In the genomic region with DNA sequence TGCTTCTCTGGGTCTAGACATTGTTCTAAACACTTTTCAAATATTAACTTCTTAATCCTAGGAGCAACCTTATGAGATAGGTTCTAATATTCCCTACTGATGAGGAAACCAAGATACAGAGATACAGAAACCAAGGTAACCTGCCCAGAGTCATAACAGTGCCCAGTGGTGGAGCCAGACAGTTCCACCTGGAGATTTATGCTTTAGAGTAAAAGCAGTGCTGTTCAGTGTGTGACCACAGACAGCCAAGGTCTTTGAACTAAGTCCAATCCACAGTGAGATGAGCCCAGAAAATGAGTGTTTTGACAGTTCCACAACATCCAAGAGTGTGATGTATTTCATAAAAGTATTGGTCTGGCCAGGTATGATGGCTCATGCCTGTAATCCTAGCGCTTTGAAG, we compare ENCODE assay signal across 22 cellular contexts.
DNase-seq lines count a peak whose midpoint lies in the region; FAIRE-seq and TF ChIP-seq lines count a peak whose summit lies in the region.
"Had no signal": no experiment of that assay in that cellular context is flagged by ENCODE, and none has a peak within 500 bp of the region (broad histone marks: within the 10 kb centered on the region; RNA-seq: fewer than 3 reads in every experiment).

No MANE protein-coding gene starts in this region.

- peak overlapping the region; percentile 35 for H3K27ac ChIP-seq in hepatocyte
- H3K27ac ChIP-seq: A549; BLaER1 treated with 17β-estradiol and CSF1 and Interleukin-3, amounts not matched to agents 10 nM and 100 nM had no signal

- H3K27ac Mint-ChIP-seq in Caco-2 (ENCODE audit: unreplicated experiment): peak overlapping the region; percentile 74
- no peak overlapping the region for H3K27ac Mint-ChIP-seq in activated T-helper 2 cell treated with anti-CD3 and anti-CD28 coated beads, Interferon-gamma antibody, Interleukin-2, Interleukin-4, amounts not matched to agents 10 μg/mL and 5 μg/mL and 100 μg/mL, durations not matched to agents 14 hours and 24 hours and 36 hours
- no peak overlapping the region for H3K27ac Mint-ChIP-seq in activated CD4-positive, alpha-beta T cell treated with anti-CD3 and anti-CD28 coated beads, Interleukin-2, amount 10 ng/mL, durations not matched to agents 24 days and 14 days
- H3K27ac Mint-ChIP-seq: CD4-positive, alpha-beta T cell; CD8-positive, alpha-beta memory T cell; GM23338; H9 had no signal

- DNase-seq in Caco-2 (no peak), GM12892 (ENCODE audit: insufficient read length) (no peak), hepatocyte (ENCODE audit: low spot score) (no peak)
- no peak for DNase-seq in activated T-helper 2 cell treated with anti-CD3 and anti-CD28 coated beads, Interferon-gamma antibody, Interleukin-2, Interleukin-4, amounts not matched to agents 10 μg/mL and 5 μg/mL and 100 μg/mL, durations not matched to agents 14 hours and 24 hours and 36 hours (ENCODE audit: low spot score)
- DNase-seq in activated CD4-positive, alpha-beta T cell treated with anti-CD3 and anti-CD28 coated beads, Interleukin-2, amount 10 ng/mL, durations not matched to agents 24 days and 14 days: no peak
- no peak for DNase-seq in stimulated activated CD4-positive, alpha-beta T cell treated with anti-CD3 and anti-CD28 coated beads, Interleukin-15, amount 100 ng/mL, for 24 hours
- DNase-seq: 8988T; ACHN; AML-193; BE2C; Calu3; CD4-positive, alpha-beta T cell; CD8-positive, alpha-beta memory T cell; DMS53; DMS79 treated with DMSO at 0.1 percent for 48 hours; GF-D8; H9 had no signal

- peaks cover 25% of the 10 kb centered on the region for H3K79me2 ChIP-seq in hepatocyte

- intact Hi-C loops in Caco-2 (cut with micrococcal nuclease; ENCODE audit: unreplicated experiment): no loop called here
- intact Hi-C loops in activated T-helper 2 cell treated with anti-CD3 and anti-CD28 coated beads, Interferon-gamma antibody, Interleukin-2, Interleukin-4, amounts not matched to agents 10 μg/mL and 5 μg/mL and 100 μg/mL, durations not matched to agents 14 hours and 24 hours and 36 hours (cut with micrococcal nuclease): no loop called here
- intact Hi-C loops in activated CD4-positive, alpha-beta T cell treated with anti-CD3 and anti-CD28 coated beads, Interleukin-2, amount 10 ng/mL, durations not matched to agents 24 days and 14 days (cut with micrococcal nuclease): loop anchor here (10.0 kb wide), 1 partner anchor 60 kb away; no protein-coding TSS in a partner anchor

- H3K4me3 ChIP-seq in Caco-2 (ENCODE audit: low read depth, low read length) (no peak overlapping the region), hepatocyte (no peak overlapping the region)
- H3K4me3 ChIP-seq: A549; BLaER1 treated with 17β-estradiol and CSF1 and Interleukin-3, amounts not matched to agents 10 nM and 100 nM; GM23338 had no signal

- H3K9me2 ChIP-seq in hepatocyte (replicated peaks; ENCODE audit: insufficient read depth): no peaks in the 10 kb centered on the region

- H3K36me3 ChIP-seq in Caco-2 (ENCODE audit: control insufficient read depth, insufficient read depth, low read length) (no peaks in the 10 kb centered on the region), hepatocyte (replicated peaks; ENCODE audit: insufficient read depth, low read depth) (no peaks in the 10 kb centered on the region)
- H3K36me3 ChIP-seq: BE2C; BLaER1 treated with 17β-estradiol and CSF1 and Interleukin-3, amounts not matched to agents 10 nM and 100 nM had no signal

- BruUV-seq in Caco-2 (replicated peaks; lab: Mats Ljungman, UMichigan): no TSS peak

- peaks cover 24% of the 10 kb centered on the region for H3K36me3 Mint-ChIP-seq in Caco-2 (ENCODE audit: insufficient read depth, unreplicated experiment)
- H3K36me3 Mint-ChIP-seq in activated T-helper 2 cell treated with anti-CD3 and anti-CD28 coated beads, Interferon-gamma antibody, Interleukin-2, Interleukin-4, amounts not matched to agents 10 μg/mL and 5 μg/mL and 100 μg/mL, durations not matched to agents 14 hours and 24 hours and 36 hours (ENCODE audit: low read depth): no peaks in the 10 kb centered on the region
- no peaks in the 10 kb centered on the region for H3K36me3 Mint-ChIP-seq in activated CD4-positive, alpha-beta T cell treated with anti-CD3 and anti-CD28 coated beads, Interleukin-2, amount 10 ng/mL, durations not matched to agents 24 days and 14 days (ENCODE audit: low read depth)
- H3K36me3 Mint-ChIP-seq: CD14-positive monocyte; CD8-positive, alpha-beta memory T cell had no signal

- no peaks in the 10 kb centered on the region for H3K27me3 Mint-ChIP-seq in Caco-2 (ENCODE audit: insufficient read depth, unreplicated experiment)
- peaks cover 31% of the 10 kb centered on the region for H3K27me3 Mint-ChIP-seq in activated T-helper 2 cell treated with anti-CD3 and anti-CD28 coated beads, Interferon-gamma antibody, Interleukin-2, Interleukin-4, amounts not matched to agents 10 μg/mL and 5 μg/mL and 100 μg/mL, durations not matched to agents 14 hours and 24 hours and 36 hours (ENCODE audit: low read depth)
- H3K27me3 Mint-ChIP-seq in activated CD4-positive, alpha-beta T cell treated with anti-CD3 and anti-CD28 coated beads, Interleukin-2, amount 10 ng/mL, durations not matched to agents 24 days and 14 days: peaks cover 27% of the 10 kb centered on the region
- H3K27me3 Mint-ChIP-seq: CD4-positive, alpha-beta T cell; CD8-positive, alpha-beta memory T cell had no signal

- TF ChIP-seq CTCF in Caco-2 (IDR thresholded peaks at IDR 0.05; ENCODE audit: insufficient read depth in 1 of 2, low read depth in 1 of 2, low read length in 1 of 2, severe bottlenecking in 1 of 2, unreplicated experiment in 1 of 2): no peak
- TF ChIP-seq CTCF in hepatocyte (IDR thresholded peaks at IDR 0.05; ENCODE audit: poor library complexity): no peak

- peaks cover 55% of the 10 kb centered on the region for H3K4me1 Mint-ChIP-seq in Caco-2 (ENCODE audit: low read depth, unreplicated experiment)
- H3K4me1 Mint-ChIP-seq in activated T-helper 2 cell treated with anti-CD3 and anti-CD28 coated beads, Interferon-gamma antibody, Interleukin-2, Interleukin-4, amounts not matched to agents 10 μg/mL and 5 μg/mL and 100 μg/mL, durations not matched to agents 14 hours and 24 hours and 36 hours (ENCODE audit: low read depth): peaks cover 17% of the 10 kb centered on the region
- H3K4me1 Mint-ChIP-seq in activated CD4-positive, alpha-beta T cell treated with anti-CD3 and anti-CD28 coated beads, Interleukin-2, amount 10 ng/mL, durations not matched to agents 24 days and 14 days: peaks cover 18% of the 10 kb centered on the region

- peaks cover 71% of the 10 kb centered on the region for H3K4me1 ChIP-seq in Caco-2
- peaks cover 29% of the 10 kb centered on the region for H3K4me1 ChIP-seq in hepatocyte (ENCODE audit: insufficient read depth)

- peak; percentile 46 for FAIRE-seq in GM12892 (lab: Jason Lieb, UNC)
- FAIRE-seq: A549, GM18507 had no signal

- WGBS in hepatocyte (ENCODE audit: low lambda C conversion rate, missing lambda C conversion rate): 100% methylated on average over 1 of the region's 1 CpG

- H4K20me1 ChIP-seq in hepatocyte (ENCODE audit: insufficient read depth, poor library complexity, severe bottlenecking): no peaks in the 10 kb centered on the region
- H4K20me1 ChIP-seq: BLaER1 treated with 17β-estradiol and CSF1 and Interleukin-3, amounts not matched to agents 10 nM and 100 nM had no signal

- H3K27me3 ChIP-seq in Caco-2 (replicated peaks; ENCODE audit: control insufficient read depth, insufficient read depth, low read length): no peaks in the 10 kb centered on the region
- no peaks in the 10 kb centered on the region for H3K27me3 ChIP-seq in hepatocyte
- H3K27me3 ChIP-seq: BE2C; BLaER1 treated with 17β-estradiol and CSF1 and Interleukin-3, amounts not matched to agents 10 nM and 100 nM had no signal

- CTCF ChIA-PET in Caco-2 (lab: Charles Lee): no interaction called here

- H3K4me2 ChIP-seq in hepatocyte: no peak overlapping the region
- H3K4me2 ChIP-seq: A549; BLaER1 treated with 17β-estradiol and CSF1 and Interleukin-3, amounts not matched to agents 10 nM and 100 nM; GM23338 had no signal

- TF ChIP-seq POLR2A in GM12892 (IDR thresholded peaks at IDR 0.05; ENCODE audit: low read depth, low read length): no peak

- H3K9me3 Mint-ChIP-seq in Caco-2 (ENCODE audit: unreplicated experiment): peaks cover 10% of the 10 kb centered on the region
- H3K9me3 Mint-ChIP-seq in activated T-helper 2 cell treated with anti-CD3 and anti-CD28 coated beads, Interferon-gamma antibody, Interleukin-2, Interleukin-4, amounts not matched to agents 10 μg/mL and 5 μg/mL and 100 μg/mL, durations not matched to agents 14 hours and 24 hours and 36 hours: no peaks in the 10 kb centered on the region
- H3K9me3 Mint-ChIP-seq in activated CD4-positive, alpha-beta T cell treated with anti-CD3 and anti-CD28 coated beads, Interleukin-2, amount 10 ng/mL, durations not matched to agents 24 days and 14 days: no peaks in the 10 kb centered on the region
- H3K9me3 Mint-ChIP-seq: CD14-positive monocyte; CD4-positive, alpha-beta T cell; CD8-positive, alpha-beta memory T cell; GM23338; H9 had no signal

- no peaks in the 10 kb centered on the region for H3K9me3 ChIP-seq in Caco-2
- H3K9me3 ChIP-seq in hepatocyte (ENCODE audit: low read depth): no peaks in the 10 kb centered on the region
- H3K9me3 ChIP-seq: A549, BE2C had no signal

- POLR2A ChIA-PET in Caco-2 (lab: Charles Lee): no interaction called here

- H3K4me3 Mint-ChIP-seq in Caco-2 (ENCODE audit: unreplicated experiment): no peak overlapping the region
- H3K4me3 Mint-ChIP-seq in activated T-helper 2 cell treated with anti-CD3 and anti-CD28 coated beads, Interferon-gamma antibody, Interleukin-2, Interleukin-4, amounts not matched to agents 10 μg/mL and 5 μg/mL and 100 μg/mL, durations not matched to agents 14 hours and 24 hours and 36 hours (ENCODE audit: low read depth): no peak overlapping the region
- no peak overlapping the region for H3K4me3 Mint-ChIP-seq in activated CD4-positive, alpha-beta T cell treated with anti-CD3 and anti-CD28 coated beads, Interleukin-2, amount 10 ng/mL, durations not matched to agents 24 days and 14 days
- H3K4me3 Mint-ChIP-seq: CD14-positive monocyte; CD4-positive, alpha-beta T cell; CD8-positive, alpha-beta memory T cell; GM23338; H9 had no signal

- no peak overlapping the region for H2AFZ ChIP-seq in hepatocyte
- H2AFZ ChIP-seq: GM23338 had no signal
